1 cellular context compared by ENCODE assay signal in genomic region chr1:24392604-24392946, GRCh38.
TF ChIP-seq lines count a peak whose summit lies in the region.

No MANE protein-coding gene starts in this region.

TF ChIP-seq in HepG2, 621 proteins besides CTCF, POLR2A, EP300 and RAD21:
- TF ChIP-seq SALL2 (CRISPR knock-in tag; IDR thresholded peaks at IDR 0.05), result no peak
- no peak for TF ChIP-seq ZNF547 (CRISPR knock-in tag; IDR thresholded peaks at IDR 0.05)
- TF ChIP-seq XRCC5 (optimal IDR thresholded peaks at IDR 0.05; ENCODE audit: low read length), result peak; percentile 3
